ENCODE assay signal across 8 cellular contexts in the genomic region with DNA sequence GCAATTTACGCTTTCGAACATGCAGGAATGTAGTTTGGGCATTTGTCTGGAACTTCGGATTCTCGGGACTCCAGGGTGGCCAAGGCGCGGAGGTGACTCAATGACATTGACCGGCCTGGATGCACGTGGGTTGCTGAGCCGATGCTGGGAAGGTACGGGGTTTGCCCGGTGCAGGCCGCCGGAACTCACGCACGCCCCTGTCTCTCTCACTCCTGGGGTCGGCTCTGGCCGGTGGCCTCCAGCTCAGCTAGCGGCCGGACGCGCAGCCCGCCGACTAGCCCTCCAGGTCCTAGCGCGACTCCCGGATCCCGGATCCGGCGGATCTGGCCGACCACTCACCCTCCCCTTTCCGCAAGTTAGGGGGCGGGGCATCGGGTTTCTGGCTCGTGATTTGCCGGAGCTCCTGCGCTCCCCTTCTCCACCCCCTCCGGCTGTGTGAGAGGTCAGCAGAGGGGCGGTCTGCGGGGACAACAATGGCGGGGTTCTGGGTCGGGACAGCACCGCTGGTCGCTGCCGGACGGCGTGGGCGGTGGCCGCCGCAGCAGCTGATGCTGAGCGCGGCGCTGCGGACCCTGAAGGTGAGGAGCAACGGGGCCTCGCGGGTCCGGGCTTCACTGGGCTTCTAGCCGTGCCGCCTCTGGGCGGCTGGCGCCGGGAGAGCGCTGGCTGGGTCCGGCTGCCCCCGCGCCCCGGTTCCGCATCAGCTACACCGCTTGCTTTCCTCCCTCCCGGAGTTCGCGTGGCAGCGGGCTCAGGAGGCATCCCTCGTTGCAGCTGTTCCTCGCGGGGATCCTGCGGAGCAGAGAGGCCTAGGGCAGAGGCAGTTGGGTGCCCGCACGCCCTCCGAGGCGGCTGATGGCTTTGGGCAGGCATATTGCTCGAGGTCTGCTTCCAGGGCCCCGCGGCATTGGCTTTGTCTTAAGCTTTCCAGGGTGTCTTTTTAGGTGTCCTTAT. TPM values are rescaled to one million over a fixed set of nuclear protein-coding genes. Genes with fewer than 3 reads are reported as not detected.
A peak's percentile ranks its signal among the peaks of the same experiment; 100 is the strongest.
DNase-seq lines count a peak whose midpoint lies in the region; ATAC-seq and TF ChIP-seq lines count a peak whose summit lies in the region.

A gene with protein sequence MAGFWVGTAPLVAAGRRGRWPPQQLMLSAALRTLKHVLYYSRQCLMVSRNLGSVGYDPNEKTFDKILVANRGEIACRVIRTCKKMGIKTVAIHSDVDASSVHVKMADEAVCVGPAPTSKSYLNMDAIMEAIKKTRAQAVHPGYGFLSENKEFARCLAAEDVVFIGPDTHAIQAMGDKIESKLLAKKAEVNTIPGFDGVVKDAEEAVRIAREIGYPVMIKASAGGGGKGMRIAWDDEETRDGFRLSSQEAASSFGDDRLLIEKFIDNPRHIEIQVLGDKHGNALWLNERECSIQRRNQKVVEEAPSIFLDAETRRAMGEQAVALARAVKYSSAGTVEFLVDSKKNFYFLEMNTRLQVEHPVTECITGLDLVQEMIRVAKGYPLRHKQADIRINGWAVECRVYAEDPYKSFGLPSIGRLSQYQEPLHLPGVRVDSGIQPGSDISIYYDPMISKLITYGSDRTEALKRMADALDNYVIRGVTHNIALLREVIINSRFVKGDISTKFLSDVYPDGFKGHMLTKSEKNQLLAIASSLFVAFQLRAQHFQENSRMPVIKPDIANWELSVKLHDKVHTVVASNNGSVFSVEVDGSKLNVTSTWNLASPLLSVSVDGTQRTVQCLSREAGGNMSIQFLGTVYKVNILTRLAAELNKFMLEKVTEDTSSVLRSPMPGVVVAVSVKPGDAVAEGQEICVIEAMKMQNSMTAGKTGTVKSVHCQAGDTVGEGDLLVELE (plus strand): TSS at position 446 of the 954 bp plus-strand sequence. CDS start 28 bp downstream, at position 474.

- DNase-seq in GM12864 (ENCODE audit: low read depth) (peak; percentile 68), NCI-H1105 treated with DMSO at 0.1 percent for 48 hours (lab: John Stamatoyannopoulos, UW) (peak; percentile 69), T-helper 1 cell (peak; percentile 44 to 82 (median 54)), amniotic epithelial cell (ENCODE audit: low read depth) (peak; percentile 90), heart right ventricle (peak; percentile 96 to 98), pons (ENCODE audit: low spot score) (peak; percentile 93), transverse colon (peak; percentile 97)

- intact Hi-C loops in heart right ventricle (cut with DNase I): loop anchor here in 2 of 10 donors (10.0 kb wide), 2 partner anchors 56 to 586 kb away; a partner anchor contains a TSS
- intact Hi-C loops in transverse colon (cut with DNase I; ENCODE audit: low total_unique reads): no loop called here

- H3K4me1 ChIP-seq in heart right ventricle (peaks cover 0 to 36% (median 17%) of the 10 kb centered on the region in 9 donors), transverse colon (peaks cover 0 to 37% (median 23%) of the 10 kb centered on the region in 4 donors)

- in situ Hi-C loops in transverse colon (cut with MboI; ENCODE audit: low pct_ligation_motif_present in 1 of 4, low pct_unique_long_range_greater_than_20kb in 1 of 4, low sequenced_read_pairs in 3 of 4): no loop called here

- ATAC-seq in HG02610 (IDR thresholded peaks at IDR 0.05; ENCODE audit: unreplicated experiment): peak; percentile 98
- ATAC-seq in heart right ventricle: peak; percentile 99 to 100 (median 100)

- no peaks in the 10 kb centered on the region for H3K27me3 ChIP-seq in heart right ventricle
- H3K27me3 ChIP-seq in transverse colon: no peaks in the 10 kb centered on the region

- H3K4me3 ChIP-seq in GM12864 (ENCODE audit: low read depth, low read length): peak within 1 kb of the TSS; percentile 86
- H3K4me3 ChIP-seq in heart right ventricle: peak within 1 kb of the TSS; percentile 64 to 99 (median 93)
- H3K4me3 ChIP-seq in transverse colon: peak within 1 kb of the TSS; percentile 32 to 95 (median 84)

- H3K36me3 ChIP-seq in heart right ventricle (peaks cover 0 to 12% (median 0%) of the 10 kb centered on the region in 9 donors), transverse colon (no peaks in the 10 kb centered on the region)

- 0% methylated on average over 81 to 84 of the region's 84 CpGs for WGBS in heart right ventricle, 2 donors
- WGBS in transverse colon (ENCODE audit: low coverage in 1 of 2), 2 donors: 0 to 1% methylated on average over 2 to 71 of the region's 84 CpGs

- TF ChIP-seq POLR2A in transverse colon (IDR thresholded peaks at IDR 0.05): peak; percentile 74

- H3K9me3 ChIP-seq in heart right ventricle (no peaks in the 10 kb centered on the region), transverse colon (no peaks in the 10 kb centered on the region)

- no peak for TF ChIP-seq EP300 in transverse colon (IDR thresholded peaks at IDR 0.05; ENCODE audit: low read depth)

- TF ChIP-seq CTCF in GM12864 (IDR thresholded peaks at IDR 0.05; ENCODE audit: low read depth, low read length, missing control alignments) (no peak), heart right ventricle (IDR thresholded peaks at IDR 0.05) (peak in 1 of 9 donors; percentile 7), transverse colon (IDR thresholded peaks at IDR 0.05) (no peak)

- peak within 1 kb of the TSS; percentile 39 to 90 (median 80) for H3K27ac ChIP-seq in heart right ventricle
- H3K27ac ChIP-seq in transverse colon: peak within 1 kb of the TSS; percentile 73 to 91 (median 85)

RNA-seq across cellular contexts. Expression of the gene that starts here (rescaled TPM):
- total RNA-seq in heart right ventricle (10 to 100 TPM; 46.2 to 71.9 (median 65.1) TPM), transverse colon (10 to 100 TPM; 13.1 to 87.8 (median 74.6) TPM)
- polyA plus RNA-seq in heart right ventricle: 10 to 100 TPM; 21.2 to 23.3 TPM

Comparison
In these comparisons a context has a peak if more than half of its experiments do, and no peak if none do; other contexts are left out.
1. Peak in every context shown above with its lines: DNase-seq, ATAC-seq, H3K4me3 ChIP-seq and H3K27ac ChIP-seq.